In the genomic region with DNA sequence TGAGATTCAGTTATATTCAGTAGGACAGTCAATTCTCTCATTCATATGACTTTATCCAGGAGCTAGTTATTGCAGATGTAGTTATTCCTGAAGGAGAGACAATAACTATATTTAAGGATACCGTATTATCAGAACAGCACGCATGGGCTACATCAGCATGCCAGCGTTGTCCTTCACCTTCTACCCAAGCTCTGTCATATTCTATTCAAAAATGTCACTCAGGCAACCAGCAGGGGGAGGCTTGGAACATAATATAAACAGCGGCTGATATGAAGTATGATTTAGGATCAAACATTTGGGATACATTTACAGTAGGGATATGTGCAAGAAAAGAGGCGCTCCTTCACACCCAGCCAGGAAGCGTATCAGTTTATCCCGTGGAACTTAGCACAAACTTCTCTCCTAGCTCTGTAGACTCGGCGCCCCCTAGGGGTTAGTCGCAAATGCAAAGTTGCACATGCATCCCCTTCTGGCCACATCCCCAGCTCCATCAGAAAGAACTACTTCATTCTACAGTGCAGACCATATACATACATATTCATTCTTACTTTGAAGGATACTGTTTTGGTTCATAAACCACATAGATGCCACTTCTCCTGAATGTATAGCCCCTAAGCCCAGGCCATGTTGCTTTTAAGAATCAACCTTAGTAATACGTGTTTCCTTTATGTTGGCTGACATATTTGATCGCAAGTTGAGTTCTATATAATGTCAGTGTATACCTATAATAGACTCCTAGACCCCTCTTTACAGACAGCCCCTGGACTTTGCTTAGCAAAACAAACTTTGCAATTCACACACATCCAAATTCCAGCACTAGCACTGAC, we compare ENCODE assay signal across 8 cellular contexts.
DNase-seq lines count a peak whose midpoint lies in the region; ATAC-seq and TF ChIP-seq lines count a peak whose summit lies in the region.

No MANE protein-coding gene starts in this region.

- H3K27ac ChIP-seq in OCI-LY1 (ENCODE audit: low read depth, low read length, poor library complexity, severe bottlenecking) = no peak overlapping the region
- H3K27ac ChIP-seq in mesendoderm (ENCODE audit: low read depth, low read length) = no peak overlapping the region

- H3K27me3 Mint-ChIP-seq in activated naive CD4-positive, alpha-beta T cell treated with anti-CD3 and anti-CD28 coated beads, Interleukin-2, amount 10 ng/mL, durations not matched to agents 7 days and 5 days = no peaks in the 10 kb centered on the region
- no peaks in the 10 kb centered on the region for H3K27me3 Mint-ChIP-seq in natural killer cell treated with Interleukin-12 subunit alpha and Interleukin-12 subunit beta and Interleukin-15 and Interleukin-18, amount 100 ng/mL, for 72 hours

- no peaks in the 10 kb centered on the region for H3K4me1 ChIP-seq in OCI-LY1 (ENCODE audit: insufficient read depth, low read length, severe bottlenecking)
- H3K4me1 ChIP-seq in mesendoderm (ENCODE audit: control insufficient read depth, low read depth, low read length) = no peaks in the 10 kb centered on the region

- H3K9me3 ChIP-seq in OCI-LY1 (ENCODE audit: low read length) = no peaks in the 10 kb centered on the region

- DNase-seq in activated naive CD4-positive, alpha-beta T cell treated with anti-CD3 and anti-CD28 coated beads, Interleukin-2, amount 10 ng/mL, durations not matched to agents 7 days and 5 days = peak; percentile 51
- DNase-seq in activated naive CD4-positive, alpha-beta T cell (lab: John Stamatoyannopoulos, UW) = no peak
- DNase-seq in choroid plexus epithelial cell (ENCODE audit: low read depth) (peak; percentile 10), mesendoderm (peak; percentile 77)
- no peak for DNase-seq in natural killer cell treated with Interleukin-12 subunit alpha and Interleukin-12 subunit beta and Interleukin-15 and Interleukin-18, amount 100 ng/mL, for 72 hours (ENCODE audit: low spot score)

- no peak overlapping the region for H3K18ac ChIP-seq in mesendoderm (ENCODE audit: low read length)

- WGBS in mesendoderm (ENCODE audit: extremely low coverage, insufficient coverage, low lambda C conversion rate) = no CpG with 5 or more reads among the region's 12 CpGs

- H3K9me3 Mint-ChIP-seq in activated naive CD4-positive, alpha-beta T cell treated with anti-CD3 and anti-CD28 coated beads, Interleukin-2, amount 10 ng/mL, durations not matched to agents 7 days and 5 days = no peaks in the 10 kb centered on the region
- H3K9me3 Mint-ChIP-seq in natural killer cell treated with Interleukin-12 subunit alpha and Interleukin-12 subunit beta and Interleukin-15 and Interleukin-18, amount 100 ng/mL, for 72 hours = peaks cover 4% of the 10 kb centered on the region

- H3K36me3 ChIP-seq in OCI-LY1 (ENCODE audit: insufficient read depth, low read length) (no peaks in the 10 kb centered on the region), mesendoderm (ENCODE audit: control insufficient read depth, insufficient read depth, low read length) (no peaks in the 10 kb centered on the region)

- peak; percentile 86 for ATAC-seq in HG02642 (IDR thresholded peaks at IDR 0.05; ENCODE audit: poor library complexity, unreplicated experiment)
- no peak for ATAC-seq in HG02973 (IDR thresholded peaks at IDR 0.05; ENCODE audit: unreplicated experiment)
- no peak for ATAC-seq in natural killer cell treated with Interleukin-12 subunit alpha and Interleukin-12 subunit beta and Interleukin-15 and Interleukin-18, amount 100 ng/mL, for 72 hours

- no peaks in the 10 kb centered on the region for H3K79me2 ChIP-seq in OCI-LY1 (ENCODE audit: insufficient read depth, low read length)
- no peaks in the 10 kb centered on the region for H3K79me2 ChIP-seq in mesendoderm (ENCODE audit: control insufficient read depth, insufficient read depth, low read length)

- H3K4ac ChIP-seq in mesendoderm (ENCODE audit: low read depth, low read length) = no peak overlapping the region

- H3K36me3 Mint-ChIP-seq in activated naive CD4-positive, alpha-beta T cell treated with anti-CD3 and anti-CD28 coated beads, Interleukin-2, amount 10 ng/mL, durations not matched to agents 7 days and 5 days = no peaks in the 10 kb centered on the region
- peaks cover 2% of the 10 kb centered on the region for H3K36me3 Mint-ChIP-seq in natural killer cell treated with Interleukin-12 subunit alpha and Interleukin-12 subunit beta and Interleukin-15 and Interleukin-18, amount 100 ng/mL, for 72 hours

- H3K9me2 ChIP-seq in OCI-LY1 (ENCODE audit: low read depth, low read length) = no peaks in the 10 kb centered on the region

- no peaks in the 10 kb centered on the region for H3K4me1 Mint-ChIP-seq in activated naive CD4-positive, alpha-beta T cell treated with anti-CD3 and anti-CD28 coated beads, Interleukin-2, amount 10 ng/mL, durations not matched to agents 7 days and 5 days
- H3K4me1 Mint-ChIP-seq in natural killer cell treated with Interleukin-12 subunit alpha and Interleukin-12 subunit beta and Interleukin-15 and Interleukin-18, amount 100 ng/mL, for 72 hours (ENCODE audit: low read depth in 2 of 2) = no peaks in the 10 kb centered on the region

- H3K23ac ChIP-seq in mesendoderm (ENCODE audit: low read length) = no peak overlapping the region

- H2BK120ac ChIP-seq in mesendoderm (ENCODE audit: low read depth, low read length) = no peak overlapping the region

- H2AFZ ChIP-seq in OCI-LY1 (ENCODE audit: low read length) = no peak overlapping the region

- no peaks in the 10 kb centered on the region for H3K79me1 ChIP-seq in mesendoderm (ENCODE audit: low read length)

- no peak overlapping the region for H2BK15ac ChIP-seq in mesendoderm (replicated peaks; ENCODE audit: low read depth)

- H3K4me3 Mint-ChIP-seq in activated naive CD4-positive, alpha-beta T cell treated with anti-CD3 and anti-CD28 coated beads, Interleukin-2, amount 10 ng/mL, durations not matched to agents 7 days and 5 days = no peak overlapping the region
- H3K4me3 Mint-ChIP-seq in natural killer cell treated with Interleukin-12 subunit alpha and Interleukin-12 subunit beta and Interleukin-15 and Interleukin-18, amount 100 ng/mL, for 72 hours = no peak overlapping the region

- H3K27ac Mint-ChIP-seq in activated naive CD4-positive, alpha-beta T cell treated with anti-CD3 and anti-CD28 coated beads, Interleukin-2, amount 10 ng/mL, durations not matched to agents 7 days and 5 days = no peak overlapping the region
- no peak overlapping the region for H3K27ac Mint-ChIP-seq in natural killer cell treated with Interleukin-12 subunit alpha and Interleukin-12 subunit beta and Interleukin-15 and Interleukin-18, amount 100 ng/mL, for 72 hours

- TF ChIP-seq CTCF in OCI-LY1 (IDR thresholded peaks at IDR 0.05; ENCODE audit: low read length) = peak; percentile 78
- TF ChIP-seq CTCF in choroid plexus epithelial cell (conservative IDR thresholded peaks at IDR 0.05; ENCODE audit: low read depth, low read length) = peak; percentile 62

- H3K9ac ChIP-seq in OCI-LY1 (ENCODE audit: low read length) (no peak overlapping the region), mesendoderm (ENCODE audit: low read length) (no peak overlapping the region)

- no peaks in the 10 kb centered on the region for H4K20me1 ChIP-seq in OCI-LY1 (ENCODE audit: insufficient read depth, low read length)

- H3K27me3 ChIP-seq in OCI-LY1 (ENCODE audit: insufficient read depth, low read length) = no peaks in the 10 kb centered on the region
- H3K27me3 ChIP-seq in mesendoderm (ENCODE audit: insufficient read depth, low read length, poor library complexity) = no peaks in the 10 kb centered on the region

- H2BK5ac ChIP-seq in mesendoderm (ENCODE audit: low read length) = no peak overlapping the region

- H4K5ac ChIP-seq in mesendoderm (ENCODE audit: low read length) = no peak overlapping the region

- no peak overlapping the region for H2AK5ac ChIP-seq in mesendoderm (ENCODE audit: low read length)

- H3K4me3 ChIP-seq in OCI-LY1 (ENCODE audit: low read depth, low read length, poor library complexity, severe bottlenecking) (no peak overlapping the region), choroid plexus epithelial cell (ENCODE audit: low read depth, low read length) (no peak overlapping the region), mesendoderm (ENCODE audit: low read length) (no peak overlapping the region)

- H3K4me2 ChIP-seq in OCI-LY1 (ENCODE audit: low read length) (no peak overlapping the region), mesendoderm (ENCODE audit: low read length) (no peak overlapping the region)

- no peak overlapping the region for H4K8ac ChIP-seq in mesendoderm (ENCODE audit: low read depth, low read length)

- CTCF ChIA-PET in activated naive CD4-positive, alpha-beta T cell treated with anti-CD3 and anti-CD28 coated beads, Interleukin-2, amount 10 ng/mL, durations not matched to agents 7 days and 5 days (lab: Charles Lee) = interaction anchor here (0.6 to 2.2 kb wide), 7 partner anchors 14 to 973 kb away, joined by 3 to 7 read pairs (median 3); no protein-coding TSS in a partner anchor

- no peaks in the 10 kb centered on the region for H3F3A ChIP-seq in OCI-LY1 (ENCODE audit: insufficient read depth, low read length)

- H3K56ac ChIP-seq in mesendoderm (ENCODE audit: low read length) = no peak overlapping the region

Comparison
In these comparisons a context has a peak if more than half of its experiments do, and no peak if none do; other contexts are left out.
1. DNase-seq: peak in activated naive CD4-positive, alpha-beta T cell treated with anti-CD3 and anti-CD28 coated beads, Interleukin-2, amount 10 ng/mL, durations not matched to agents 7 days and 5 days (single experiment), choroid plexus epithelial cell (single experiment) and mesendoderm (single experiment); none in activated naive CD4-positive, alpha-beta T cell (0 of 4) and natural killer cell treated with Interleukin-12 subunit alpha and Interleukin-12 subunit beta and Interleukin-15 and Interleukin-18, amount 100 ng/mL, for 72 hours (single experiment).